ENCODE assay signal across 12 cellular contexts in the genomic region with DNA sequence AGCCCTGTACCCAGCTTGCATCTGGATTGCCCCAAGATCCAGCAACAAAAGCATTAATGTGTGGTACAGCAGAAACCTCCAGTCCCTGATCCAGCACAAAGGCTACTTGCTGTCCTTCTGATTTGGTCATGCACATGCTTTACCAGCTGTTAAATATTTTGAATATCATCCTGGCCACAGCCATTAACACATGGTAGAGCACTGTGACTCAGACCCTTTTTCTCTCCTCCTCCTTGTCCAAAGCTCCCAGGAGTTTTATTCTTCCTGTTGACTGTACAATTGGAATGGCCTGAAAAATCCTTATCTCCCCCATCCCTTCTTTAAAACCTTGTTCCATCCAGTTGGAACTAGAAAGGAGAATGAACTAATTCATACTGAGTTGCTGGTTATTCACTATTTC.
A peak's percentile ranks its signal among the peaks of the same experiment; 100 is the strongest.
DNase-seq lines count a peak whose midpoint lies in the region; ATAC-seq, FAIRE-seq and TF ChIP-seq lines count a peak whose summit lies in the region.
"Had no signal": no experiment of that assay in that cellular context is flagged by ENCODE, and none has a peak within 500 bp of the region (broad histone marks: within the 10 kb centered on the region; RNA-seq: fewer than 3 reads in every experiment).

No MANE protein-coding gene starts in this region.

- TF ChIP-seq POLR2A in esophagus muscularis mucosa (IDR thresholded peaks at IDR 0.05; ENCODE audit: low read depth): no peak

- no peak for ATAC-seq in activated CD4-positive, CD25-positive, alpha-beta regulatory T cell treated with anti-CD3 and anti-CD28 coated beads, Interleukin-2, amount 50 U/mL, for 24 hours
- ATAC-seq: stimulated activated naive B cell treated with anti-CD40 and anti-IgM and Interleukin-4, amounts not matched to agents 10 μg/mL and 1 μg/mL and 100 μg/mL, for 72 hours had no signal

- TF ChIP-seq CTCF in AG09309 (IDR thresholded peaks at IDR 0.05; ENCODE audit: control insufficient read depth, insufficient read depth, low read depth, low read length, missing control alignments): no peak
- TF ChIP-seq CTCF in esophagus muscularis mucosa (IDR thresholded peaks at IDR 0.05): no peak
- TF ChIP-seq CTCF in osteoblast (IDR thresholded peaks at IDR 0.05; ENCODE audit: extremely low read depth, low read depth, low read length): no peak
- no peak for TF ChIP-seq CTCF in BE2C (IDR thresholded peaks at IDR 0.05; ENCODE audit: low read depth, low read length)

- no peak for TF ChIP-seq EP300 in esophagus muscularis mucosa (IDR thresholded peaks at IDR 0.05)

- DNase-seq in AG09309 (ENCODE audit: low read depth) (peak; percentile 81), RCC 7860 (ENCODE audit: low spot score) (peak; percentile 82), esophagus muscularis mucosa (ENCODE audit: extremely low spot score) (no peak), osteoblast (ENCODE audit: insufficient read length, low spot score, missing footprints) (peak; percentile 38), NCI-H2171 (lab: John Stamatoyannopoulos, UW) (no peak), NCI-H2029 (lab: John Stamatoyannopoulos, UW) (no peak), BE2C (no peak)
- DNase-seq: CD4-positive, alpha-beta T cell; stimulated activated naive B cell treated with anti-CD40 and anti-IgM and Interleukin-4, amounts not matched to agents 10 μg/mL and 1 μg/mL and 100 μg/mL, for 72 hours had no signal

- H4K20me1 ChIP-seq in osteoblast (ENCODE audit: insufficient read depth, low read length): no peaks in the 10 kb centered on the region

- H3K79me2 ChIP-seq in osteoblast (ENCODE audit: insufficient read depth, low read length): no peaks in the 10 kb centered on the region

- H3K4me1 ChIP-seq in esophagus muscularis mucosa: peaks cover 16 to 28% (median 24%) of the 10 kb centered on the region in 4 donors
- H3K4me1 ChIP-seq in osteoblast (ENCODE audit: insufficient read depth, low read length): peaks cover 33% of the 10 kb centered on the region
- no peaks in the 10 kb centered on the region for H3K4me1 ChIP-seq in BE2C

- no peak overlapping the region for H2AFZ ChIP-seq in osteoblast (ENCODE audit: low read length)

- peak; percentile 90 for FAIRE-seq in RCC 7860 (lab: Jason Lieb, UNC)
- FAIRE-seq: GM12891, TTC549 had no signal

- peak overlapping the region; percentile 28 for H3K4me2 ChIP-seq in osteoblast (ENCODE audit: insufficient read depth, low read length)

- H3K36me3 ChIP-seq in esophagus muscularis mucosa (no peaks in the 10 kb centered on the region), osteoblast (ENCODE audit: insufficient read depth, low read length) (no peaks in the 10 kb centered on the region), BE2C (no peaks in the 10 kb centered on the region)

- H3K27me3 ChIP-seq in esophagus muscularis mucosa (no peaks in the 10 kb centered on the region), osteoblast (ENCODE audit: insufficient read depth, low read length) (no peaks in the 10 kb centered on the region), BE2C (no peaks in the 10 kb centered on the region)

- H3K27ac ChIP-seq in esophagus muscularis mucosa (replicated peaks in 1 of 4) (peak overlapping the region in 3 of 4 donors; percentile 7 to 50 (median 29)), osteoblast (ENCODE audit: low read depth, low read length) (peak overlapping the region; percentile 68)

- H3K4me3 ChIP-seq in AG09309 (ENCODE audit: control insufficient read depth, low read depth, low read length): no peak overlapping the region
- H3K4me3 ChIP-seq in esophagus muscularis mucosa: no peak overlapping the region
- H3K4me3 ChIP-seq in osteoblast (ENCODE audit: insufficient read depth, low read length): no peak overlapping the region
- no peak overlapping the region for H3K4me3 ChIP-seq in BE2C (ENCODE audit: low read depth, low read length)

- no peaks in the 10 kb centered on the region for H3K9me3 ChIP-seq in esophagus muscularis mucosa
- no peaks in the 10 kb centered on the region for H3K9me3 ChIP-seq in osteoblast (ENCODE audit: low read depth, low read length)
- no peaks in the 10 kb centered on the region for H3K9me3 ChIP-seq in BE2C

- intact Hi-C loops in esophagus muscularis mucosa (cut with DNase I): loop anchor here (10.0 kb wide), 1 partner anchor 155 kb away; no protein-coding TSS in a partner anchor

Comparison
In these comparisons a context has a peak if more than half of its experiments do, and no peak if none do; other contexts are left out.
1. DNase-seq: peak in AG09309 (single experiment), RCC 7860 (single experiment) and osteoblast (single experiment); none in esophagus muscularis mucosa (single experiment), NCI-H2171 (single experiment), NCI-H2029 (single experiment) and BE2C (single experiment).